Comparison of ENCODE assay signal across 19 cellular contexts in the genomic region with DNA sequence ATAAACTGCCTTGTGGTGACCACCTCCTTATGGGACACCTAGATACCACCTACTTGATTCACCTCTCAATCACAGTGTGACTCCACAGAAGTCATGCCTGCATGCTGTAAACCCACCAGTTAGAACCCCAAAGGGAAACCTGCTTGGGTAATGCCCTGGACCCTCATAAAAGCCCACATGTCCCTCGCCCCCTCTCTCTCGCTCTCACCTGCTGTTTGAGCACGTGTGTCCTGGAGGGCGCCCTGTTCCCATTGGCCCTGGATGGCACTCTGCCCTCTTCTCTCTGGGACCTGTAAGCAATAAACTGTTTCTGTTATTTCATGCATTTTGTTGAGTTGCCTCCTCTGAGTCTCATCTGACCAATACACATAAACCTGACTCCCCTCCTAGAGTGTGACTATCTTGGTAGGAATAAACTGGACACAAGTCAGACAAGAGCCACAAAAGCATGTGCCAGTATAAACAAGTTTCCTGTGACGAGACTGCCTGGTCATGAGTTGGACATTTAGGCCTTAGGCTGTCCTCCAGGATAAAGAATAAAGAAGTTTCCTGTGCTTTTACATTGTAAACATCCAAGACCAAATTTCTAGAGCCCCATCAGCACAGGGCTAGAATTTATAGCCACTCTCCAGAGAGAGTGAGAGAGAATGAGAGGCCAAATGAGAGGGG. TPM values are rescaled to one million over a fixed set of nuclear protein-coding genes. Genes with fewer than 3 reads are reported as not detected.
A peak's percentile ranks its signal among the peaks of the same experiment; 100 is the strongest.
DNase-seq lines count a peak whose midpoint lies in the region; ATAC-seq and TF ChIP-seq lines count a peak whose summit lies in the region.
"Had no signal": no experiment of that assay in that cellular context is flagged by ENCODE, and none has a peak within 500 bp of the region (broad histone marks: within the 10 kb centered on the region; RNA-seq: fewer than 3 reads in every experiment).

No MANE protein-coding gene starts in this region.

- peaks cover 13% of the 10 kb centered on the region for H3K27me3 ChIP-seq in osteoblast (ENCODE audit: insufficient read depth, low read length)
- H3K27me3 ChIP-seq: BLaER1 had no signal

- H3K4me3 ChIP-seq in AG09309 (ENCODE audit: control insufficient read depth, low read depth, low read length) = no peak overlapping the region
- H3K4me3 ChIP-seq in epithelial cell of esophagus (ENCODE audit: low read length) = no peak overlapping the region
- no peak overlapping the region for H3K4me3 ChIP-seq in osteoblast (ENCODE audit: insufficient read depth, low read length)
- H3K4me3 ChIP-seq: BLaER1 had no signal

- H3K4me2 ChIP-seq in osteoblast (ENCODE audit: insufficient read depth, low read length) = peak overlapping the region; percentile 60
- H3K4me2 ChIP-seq: BLaER1, KMS-11 had no signal

- H3K9me3 Mint-ChIP-seq in activated T-helper 17 cell treated with anti-CD3 and anti-CD28 coated beads, Interleukin-2, amount 50 U/mL, for 72 hours = peaks cover 20% of the 10 kb centered on the region

- H3K36me3 ChIP-seq in osteoblast (ENCODE audit: insufficient read depth, low read length) = no peaks in the 10 kb centered on the region
- H3K36me3 ChIP-seq: BLaER1, neutrophil had no signal

- no peak overlapping the region for H3K4me3 Mint-ChIP-seq in activated T-helper 17 cell treated with anti-CD3 and anti-CD28 coated beads, Interleukin-2, amount 50 U/mL, for 72 hours
- H3K4me3 Mint-ChIP-seq: activated T-cell treated with anti-CD3 and anti-CD28 coated beads, Interleukin-2, amount 50 U/mL, for 4 hours; memory B cell; stimulated activated naive CD8-positive, alpha-beta T cell treated with anti-CD3 and anti-CD28 coated beads, Interleukin-15, amount 100 ng/mL, for 72 hours had no signal

- peak overlapping the region; percentile 50 for H2AFZ ChIP-seq in osteoblast (ENCODE audit: low read length)

- H3K4me1 ChIP-seq in osteoblast (ENCODE audit: insufficient read depth, low read length) = peaks cover 20% of the 10 kb centered on the region

- TF ChIP-seq CTCF in AG09309 (IDR thresholded peaks at IDR 0.05; ENCODE audit: control insufficient read depth, insufficient read depth, low read depth, low read length, missing control alignments) (no peak), epithelial cell of esophagus (IDR thresholded peaks at IDR 0.05; ENCODE audit: insufficient read depth, low read depth, low read length, missing control alignments) (no peak), osteoblast (IDR thresholded peaks at IDR 0.05; ENCODE audit: extremely low read depth, low read depth, low read length) (no peak)

- H3K27me3 Mint-ChIP-seq in activated T-helper 17 cell treated with anti-CD3 and anti-CD28 coated beads, Interleukin-2, amount 50 U/mL, for 72 hours = peaks cover 10% of the 10 kb centered on the region

- H4K20me1 ChIP-seq in osteoblast (ENCODE audit: insufficient read depth, low read length) = no peaks in the 10 kb centered on the region
- H4K20me1 ChIP-seq: BLaER1 had no signal

- DNase-seq in AG09309 (ENCODE audit: low read depth) = peak; percentile 40
- DNase-seq in M059J (ENCODE audit: low read depth) = peak; percentile 81
- peak; percentile 53 for DNase-seq in epithelial cell of esophagus (ENCODE audit: low read depth)
- peak; percentile 79 for DNase-seq in osteoblast (ENCODE audit: insufficient read length, low spot score, missing footprints)
- DNase-seq in effector CD8-positive, alpha-beta T cell (lab: John Stamatoyannopoulos, UW) = no peak
- no peak for DNase-seq in NCI-H2171 (lab: John Stamatoyannopoulos, UW)
- DNase-seq: activated CD4-positive, alpha-beta T cell treated with anti-CD3 and anti-CD28 coated beads, Interleukin-2, amount 50 U/mL, for 1 hour; activated T-cell treated with anti-CD3 and anti-CD28 coated beads, Interleukin-2, amount 50 U/mL, for 4 hours; DMS 273 treated with DMSO at 0.1 percent for 48 hours; NCI-H187 treated with DMSO at 0.1 percent for 48 hours; NCI-H69; RPMI8226; stimulated activated naive CD8-positive, alpha-beta T cell treated with anti-CD3 and anti-CD28 coated beads, Interleukin-15, amount 100 ng/mL, for 72 hours had no signal

- ATAC-seq in GM19324 (IDR thresholded peaks at IDR 0.05; ENCODE audit: low FRiP score, unreplicated experiment) = no peak
- no peak for ATAC-seq in activated T-helper 17 cell treated with anti-CD3 and anti-CD28 coated beads, Interleukin-2, amount 50 U/mL, for 72 hours (replicated peaks)
- ATAC-seq: activated T-cell treated with anti-CD3 and anti-CD28 coated beads, Interleukin-2, amount 50 U/mL, for 4 hours; stimulated activated naive CD8-positive, alpha-beta T cell treated with anti-CD3 and anti-CD28 coated beads, Interleukin-15, amount 100 ng/mL, for 72 hours had no signal

- H3K27ac Mint-ChIP-seq in activated T-helper 17 cell treated with anti-CD3 and anti-CD28 coated beads, Interleukin-2, amount 50 U/mL, for 72 hours = no peak overlapping the region
- H3K27ac Mint-ChIP-seq: memory B cell; stimulated activated naive CD8-positive, alpha-beta T cell treated with anti-CD3 and anti-CD28 coated beads, Interleukin-15, amount 100 ng/mL, for 72 hours had no signal

- no peaks in the 10 kb centered on the region for H3K4me1 Mint-ChIP-seq in activated T-helper 17 cell treated with anti-CD3 and anti-CD28 coated beads, Interleukin-2, amount 50 U/mL, for 72 hours
- H3K4me1 Mint-ChIP-seq: memory B cell had no signal

- no peaks in the 10 kb centered on the region for H3K79me2 ChIP-seq in osteoblast (ENCODE audit: insufficient read depth, low read length)

- H3K9me3 ChIP-seq in osteoblast (ENCODE audit: low read depth, low read length) = peaks cover 5% of the 10 kb centered on the region
- H3K9me3 ChIP-seq: neutrophil had no signal

- no peaks in the 10 kb centered on the region for H3K36me3 Mint-ChIP-seq in activated T-helper 17 cell treated with anti-CD3 and anti-CD28 coated beads, Interleukin-2, amount 50 U/mL, for 72 hours (ENCODE audit: low read depth)

- H3K27ac ChIP-seq in osteoblast (ENCODE audit: low read depth, low read length) = peak overlapping the region; percentile 89
- H3K27ac ChIP-seq: BLaER1, KMS-11, neutrophil had no signal

RNA-seq across cellular contexts. Expression of a gene that starts 8.6 kb away (rescaled TPM):
- total RNA-seq in M059J (2014; rRNA removed; shearing (Covaris generic)) = 76.5 and 135 TPM in 2 replicates
- total RNA-seq in osteoblast = 69.5 and 76.7 TPM in 2 replicates
- total RNA-seq in activated T-helper 17 cell treated with anti-CD3 and anti-CD28 coated beads, Interleukin-2, amount 50 U/mL, for 72 hours = 10 to 100 TPM; 58.5 to 58.8 TPM

RNA-seq across cellular contexts. Expression of a gene that starts 10.3 kb away (rescaled TPM):
- 1,115 and 1,511 TPM in 2 replicates for total RNA-seq in M059J (2014; rRNA removed; shearing (Covaris generic))
- 80.7 and 87.8 TPM in 2 replicates for total RNA-seq in osteoblast
- 1 to 10 TPM; 2.1 to 3.0 TPM for total RNA-seq in activated T-helper 17 cell treated with anti-CD3 and anti-CD28 coated beads, Interleukin-2, amount 50 U/mL, for 72 hours

RNA-seq across cellular contexts. Expression of a gene that starts 39.7 kb away (rescaled TPM):
- total RNA-seq in M059J (2014; rRNA removed; shearing (Covaris generic)) = 18.7 and 19.3 TPM in 2 replicates
- total RNA-seq in osteoblast = 9.8 and 11.5 TPM in 2 replicates
- total RNA-seq in activated T-helper 17 cell treated with anti-CD3 and anti-CD28 coated beads, Interleukin-2, amount 50 U/mL, for 72 hours = 10 to 100 TPM; 34.5 to 35.4 TPM

RNA-seq across cellular contexts. Expression of a gene that starts 39.8 kb away (rescaled TPM):
- 98.8 and 137 TPM in 2 replicates for total RNA-seq in M059J (2014; rRNA removed; shearing (Covaris generic))
- 112 and 134 TPM in 2 replicates for total RNA-seq in osteoblast
- 100 to 1,000 TPM; 222 to 241 TPM for total RNA-seq in activated T-helper 17 cell treated with anti-CD3 and anti-CD28 coated beads, Interleukin-2, amount 50 U/mL, for 72 hours

RNA-seq across cellular contexts. Expression of a gene that starts 53.3 kb away (rescaled TPM):
- 0.15 and 0.99 TPM in 2 replicates for total RNA-seq in M059J (2014; rRNA removed; shearing (Covaris generic))
- total RNA-seq in osteoblast = under 0.01 and 0.29 TPM in 2 replicates
- total RNA-seq in activated T-helper 17 cell treated with anti-CD3 and anti-CD28 coated beads, Interleukin-2, amount 50 U/mL, for 72 hours = 10 to 100 TPM in 1 of 2 donors, 1 to 10 TPM in 1; 1.8 to 68.2 TPM

Comparison
In these comparisons a context has a peak if more than half of its experiments do, and no peak if none do; other contexts are left out.
1. DNase-seq: peak in AG09309 (single experiment), M059J (single experiment), epithelial cell of esophagus (single experiment) and osteoblast (single experiment); none in effector CD8-positive, alpha-beta T cell (single experiment) and NCI-H2171 (single experiment).
2. RNA of a gene that starts 10.3 kb away (total RNA-seq): 1,115 to 1,511 TPM in M059J and 80.7 to 87.8 TPM in osteoblast; 2.1 to 3.0 TPM in activated T-helper 17 cell treated with anti-CD3 and anti-CD28 coated beads, Interleukin-2, amount 50 U/mL, for 72 hours; every median in the first group is over 10 times any median in the second.